ENCODE assay signal across 9 cellular contexts in genomic region chr19:17209126-17210036, GRCh38. TPM values are rescaled to one million over a fixed set of nuclear protein-coding genes. Genes with fewer than 3 reads are reported as not detected.
DNase-seq lines count a peak whose midpoint lies in the region; ATAC-seq, FAIRE-seq and TF ChIP-seq lines count a peak whose summit lies in the region.
"Had no signal": no experiment of that assay in that cellular context is flagged by ENCODE, and none has a peak within 500 bp of the region (broad histone marks: within the 10 kb centered on the region; RNA-seq: fewer than 3 reads in every experiment).

No MANE protein-coding gene starts in this region.

- no peak overlapping the region for H3K4me2 ChIP-seq in HepG2 (ENCODE audit: low read depth, low read length)

- no peak overlapping the region for H3K27ac ChIP-seq in HepG2 (ENCODE audit: extremely low read length, insufficient read depth, low read length)

- ATAC-seq in HepG2 (peak; percentile 16; the same call in 1 of the 3 replicates), GM18870 (IDR thresholded peaks at IDR 0.05; ENCODE audit: unreplicated experiment) (no peak), HG03025 (IDR thresholded peaks at IDR 0.05; ENCODE audit: low FRiP score, unreplicated experiment) (no peak)

- peaks cover 11% of the 10 kb centered on the region for H3K4me1 ChIP-seq in HepG2 (ENCODE audit: insufficient read depth, low read length)

- H3K36me3 ChIP-seq in MG63 (peaks cover 48% of the 10 kb centered on the region), HepG2 (replicated peaks in 1 of 2; ENCODE audit: control insufficient read depth in 1 of 2, insufficient read depth in 2 of 2, low read length in 2 of 2) (peaks cover 2 to 9% of the 10 kb centered on the region in 2 experiments; a peak in 3 of 5 replicates)

- POLR2A ChIA-PET in HepG2 (lab: Yijun Ruan, JAX) = no interaction called here

- no peak for TF ChIP-seq RAD21 in HepG2 (CRISPR knock-in tag; IDR thresholded peaks at IDR 0.05)

- H3K27me3 ChIP-seq in MG63 = no peaks in the 10 kb centered on the region
- no peaks in the 10 kb centered on the region; a peak in 1 of 5 replicates for H3K27me3 ChIP-seq in HepG2 (ENCODE audit: control insufficient read depth in 1 of 2, insufficient read depth in 2 of 2, low read length in 2 of 2)

- CTCF ChIA-PET in HepG2 (lab: Yijun Ruan, JAX; ENCODE audit: low intra/inter-chr PET ratio, low total read pairs) = no interaction called here

- no peak for FAIRE-seq in HepG2 (lab: Jason Lieb, UNC)
- FAIRE-seq: A204.1 had no signal

- H3K4me3 ChIP-seq in MG63 = no peak overlapping the region
- no peak overlapping the region for H3K4me3 ChIP-seq in HepG2 (replicated peaks in 1 of 3; ENCODE audit: insufficient read depth in 1 of 3, low read depth in 2 of 3, low read length in 3 of 3)

- H3K79me2 ChIP-seq in HepG2 (ENCODE audit: insufficient read depth, low read length) = no peaks in the 10 kb centered on the region

- no peaks in the 10 kb centered on the region for H4K20me1 ChIP-seq in HepG2 (ENCODE audit: insufficient read depth, low read length)

- H3K9ac ChIP-seq in HepG2 (ENCODE audit: insufficient read depth, low read depth, low read length) = no peak overlapping the region

- peak; percentile 62 for DNase-seq in DMS 273 (lab: John Stamatoyannopoulos, UW; ENCODE audit: unreplicated experiment)
- DNase-seq in DMS 273 treated with DMSO at 0.1 percent for 48 hours (lab: John Stamatoyannopoulos, UW) = no peak
- DNase-seq in MG63 = peak; percentile 68
- peak; percentile 48 for DNase-seq in activated T-cell treated with anti-CD3 and anti-CD28 coated beads, Interleukin-2, amount 50 U/mL, for 1 hour
- DNase-seq in HepG2 (ENCODE audit: low spot score) = no peak
- DNase-seq in H4 (ENCODE audit: low spot score) = no peak

- no TSS peak for BruUV-seq in HepG2 (replicated peaks; lab: Mats Ljungman, UMichigan)

- no peak for TF ChIP-seq POLR2A in HepG2 (IDR thresholded peaks at IDR 0.05; ENCODE audit: insufficient read depth in 1 of 2, low read depth in 2 of 2, low read length in 2 of 2)

- no peak overlapping the region for H2AFZ ChIP-seq in HepG2 (ENCODE audit: low read length)

- TF ChIP-seq EP300 in HepG2 (IDR thresholded peaks at IDR 0.05; ENCODE audit: low read depth in 2 of 2, low read length in 2 of 2) (no peak), HepG2 (CRISPR knock-in tag; IDR thresholded peaks at IDR 0.05; ENCODE audit: borderline replicate concordance) (no peak)

- in situ Hi-C loops in HepG2 (cut with HindIII; ENCODE audit: extremely low pct_ligation_motif_present, low pct_unique_long_range_greater_than_20kb) = no loop called here

- intact Hi-C loops in HepG2 (cut with micrococcal nuclease; ENCODE audit: unreplicated experiment) = no loop called here

- H3K9me3 ChIP-seq in MG63 (no peaks in the 10 kb centered on the region), HepG2 (ENCODE audit: low read length) (no peaks in the 10 kb centered on the region)

- 90% methylated on average over 20 of the region's 28 CpGs for WGBS in HepG2 (ENCODE audit: low lambda C conversion rate)

- no peak for TF ChIP-seq CTCF in HepG2 (CRISPR knock-in tag; IDR thresholded peaks at IDR 0.05)

RNA-seq across cellular contexts. Expression of gene USE1, which starts 5.8 kb away (rescaled TPM):
- 63.4 and 77.0 TPM in 2 replicates for total RNA-seq in MG63 (2014; rRNA removed; shearing (Covaris generic); ENCODE audit: low replicate concordance)
- 9.9 and 10.3 TPM in 2 replicates for total RNA-seq in HepG2 (2016; rRNA removed; fragmentation: Illumina TruSeq; extraction: Trizol)
- 7.1 and 12.3 TPM in 2 replicates for total RNA-seq in HepG2 (2016; cell fraction: cytosol; rRNA removed; fragmentation: Illumina TruSeq; extraction: Trizol; ENCODE audit: low read depth)
- 10.7 and 11.6 TPM in 2 replicates for total RNA-seq in HepG2 (2016; cell fraction: insoluble cytoplasmic fraction; rRNA removed; fragmentation: Illumina TruSeq; extraction: Trizol)
- 12.0 and 15.3 TPM in 2 replicates for total RNA-seq in HepG2 (2016; cell fraction: membrane; rRNA removed; fragmentation: Illumina TruSeq; extraction: Trizol)
- total RNA-seq in HepG2 (2016; cell fraction: nucleus; rRNA removed; fragmentation: Illumina TruSeq; extraction: Trizol) = 6.2 and 7.0 TPM in 2 replicates
- 16.3 and 17.6 TPM in 2 replicates for polyA plus RNA-seq in HepG2 (2011; rRNA removed)
- 16.8 and 22.4 TPM in 2 replicates for polyA plus RNA-seq in HepG2 (2011; cell fraction: cytosol; rRNA removed)
- 10.1 and 12.6 TPM in 2 replicates for polyA plus RNA-seq in HepG2 (2011; cell fraction: nucleus; rRNA removed)
- polyA plus RNA-seq in HepG2 (2012) = 9.7 and 10.1 TPM in 2 replicates
- 24.0 and 30.1 TPM in 2 replicates for polyA plus RNA-seq in HepG2 (2016; cell fraction: cytosol; fragmentation: Illumina TruSeq; extraction: Trizol; ENCODE audit: low read depth)
- 22.5 and 22.6 TPM in 2 replicates for polyA plus RNA-seq in HepG2 (2016; cell fraction: insoluble cytoplasmic fraction; fragmentation: Illumina TruSeq; extraction: Trizol; ENCODE audit: low read depth)
- polyA plus RNA-seq in HepG2 (2016; cell fraction: membrane; fragmentation: Illumina TruSeq; extraction: Trizol; ENCODE audit: low read depth) = 21.6 and 24.0 TPM in 2 replicates
- polyA plus RNA-seq in HepG2 (2016; cell fraction: nucleus; fragmentation: Illumina TruSeq; extraction: Trizol; ENCODE audit: insufficient read depth, low read depth) = 20.5 and 25.4 TPM in 2 replicates
- polyA minus RNA-seq in HepG2 (2011; rRNA and poly(A)+ RNA removed; ENCODE audit: low replicate concordance) = 10.8 and 31.8 TPM in 2 replicates
- polyA minus RNA-seq in HepG2 (2011; cell fraction: cytosol; rRNA and poly(A)+ RNA removed) = 5.4 and 6.4 TPM in 2 replicates
- polyA minus RNA-seq in HepG2 (2011; cell fraction: nucleus; rRNA and poly(A)+ RNA removed) = 8.2 and 9.4 TPM in 2 replicates
- total RNA-seq in H4 (2014; rRNA removed; shearing (Covaris generic)) = 43.2 and 43.4 TPM in 2 replicates

RNA-seq across cellular contexts. Expression of gene OCEL1, which starts 16.6 kb away (rescaled TPM):
- 2.8 and 7.8 TPM in 2 replicates for total RNA-seq in MG63 (2014; rRNA removed; shearing (Covaris generic); ENCODE audit: low replicate concordance)
- 10.6 and 13.6 TPM in 2 replicates for total RNA-seq in HepG2 (2016; rRNA removed; fragmentation: Illumina TruSeq; extraction: Trizol)
- 4.8 and 7.7 TPM in 2 replicates for total RNA-seq in HepG2 (2016; cell fraction: cytosol; rRNA removed; fragmentation: Illumina TruSeq; extraction: Trizol; ENCODE audit: low read depth)
- total RNA-seq in HepG2 (2016; cell fraction: insoluble cytoplasmic fraction; rRNA removed; fragmentation: Illumina TruSeq; extraction: Trizol) = 11.7 and 14.6 TPM in 2 replicates
- 11.2 and 12.2 TPM in 2 replicates for total RNA-seq in HepG2 (2016; cell fraction: membrane; rRNA removed; fragmentation: Illumina TruSeq; extraction: Trizol)
- total RNA-seq in HepG2 (2016; cell fraction: nucleus; rRNA removed; fragmentation: Illumina TruSeq; extraction: Trizol) = 12.8 and 13.1 TPM in 2 replicates
- polyA plus RNA-seq in HepG2 (2011; rRNA removed) = 17.2 and 19.8 TPM in 2 replicates
- 21.9 and 24.8 TPM in 2 replicates for polyA plus RNA-seq in HepG2 (2011; cell fraction: cytosol; rRNA removed)
- 29.8 and 34.9 TPM in 2 replicates for polyA plus RNA-seq in HepG2 (2011; cell fraction: nucleus; rRNA removed)
- polyA plus RNA-seq in HepG2 (2012) = 26.4 and 27.7 TPM in 2 replicates
- polyA plus RNA-seq in HepG2 (2016; cell fraction: cytosol; fragmentation: Illumina TruSeq; extraction: Trizol; ENCODE audit: low read depth) = 7.6 and 9.7 TPM in 2 replicates
- polyA plus RNA-seq in HepG2 (2016; cell fraction: insoluble cytoplasmic fraction; fragmentation: Illumina TruSeq; extraction: Trizol; ENCODE audit: low read depth) = 20.5 and 23.3 TPM in 2 replicates
- polyA plus RNA-seq in HepG2 (2016; cell fraction: membrane; fragmentation: Illumina TruSeq; extraction: Trizol; ENCODE audit: low read depth) = 14.5 and 14.9 TPM in 2 replicates
- 24.5 and 32.1 TPM in 2 replicates for polyA plus RNA-seq in HepG2 (2016; cell fraction: nucleus; fragmentation: Illumina TruSeq; extraction: Trizol; ENCODE audit: insufficient read depth, low read depth)
- 8.0 and 13.7 TPM in 2 replicates for polyA minus RNA-seq in HepG2 (2011; rRNA and poly(A)+ RNA removed; ENCODE audit: low replicate concordance)
- 12.6 and 14.8 TPM in 2 replicates for polyA minus RNA-seq in HepG2 (2011; cell fraction: cytosol; rRNA and poly(A)+ RNA removed)
- polyA minus RNA-seq in HepG2 (2011; cell fraction: nucleus; rRNA and poly(A)+ RNA removed) = 9.7 and 13.4 TPM in 2 replicates
- total RNA-seq in H4 (2014; rRNA removed; shearing (Covaris generic)) = 6.8 and 8.8 TPM in 2 replicates

RNA-seq across cellular contexts. Expression of gene NR2F6, which starts 36.3 kb away (rescaled TPM):
- 87.8 and 95.5 TPM in 2 replicates for total RNA-seq in MG63 (2014; rRNA removed; shearing (Covaris generic); ENCODE audit: low replicate concordance)
- total RNA-seq in HepG2 (2016; rRNA removed; fragmentation: Illumina TruSeq; extraction: Trizol) = 54.1 and 72.4 TPM in 2 replicates
- total RNA-seq in HepG2 (2016; cell fraction: cytosol; rRNA removed; fragmentation: Illumina TruSeq; extraction: Trizol; ENCODE audit: low read depth) = 22.9 and 27.2 TPM in 2 replicates
- 48.8 and 69.5 TPM in 2 replicates for total RNA-seq in HepG2 (2016; cell fraction: insoluble cytoplasmic fraction; rRNA removed; fragmentation: Illumina TruSeq; extraction: Trizol)
- total RNA-seq in HepG2 (2016; cell fraction: membrane; rRNA removed; fragmentation: Illumina TruSeq; extraction: Trizol) = 61.5 and 68.4 TPM in 2 replicates
- 29.9 and 36.5 TPM in 2 replicates for total RNA-seq in HepG2 (2016; cell fraction: nucleus; rRNA removed; fragmentation: Illumina TruSeq; extraction: Trizol)
- polyA plus RNA-seq in HepG2 (2011; rRNA removed) = 30.9 and 38.5 TPM in 2 replicates
- polyA plus RNA-seq in HepG2 (2011; cell fraction: cytosol; rRNA removed) = 31.1 and 56.9 TPM in 2 replicates
- 53.5 and 56.3 TPM in 2 replicates for polyA plus RNA-seq in HepG2 (2011; cell fraction: nucleus; rRNA removed)
- 18.4 and 25.4 TPM in 2 replicates for polyA plus RNA-seq in HepG2 (2012)
- polyA plus RNA-seq in HepG2 (2016; cell fraction: cytosol; fragmentation: Illumina TruSeq; extraction: Trizol; ENCODE audit: low read depth) = 25.2 and 25.5 TPM in 2 replicates
- 59.8 and 61.8 TPM in 2 replicates for polyA plus RNA-seq in HepG2 (2016; cell fraction: insoluble cytoplasmic fraction; fragmentation: Illumina TruSeq; extraction: Trizol; ENCODE audit: low read depth)
- polyA plus RNA-seq in HepG2 (2016; cell fraction: membrane; fragmentation: Illumina TruSeq; extraction: Trizol; ENCODE audit: low read depth) = 50.4 and 51.1 TPM in 2 replicates
- polyA plus RNA-seq in HepG2 (2016; cell fraction: nucleus; fragmentation: Illumina TruSeq; extraction: Trizol; ENCODE audit: insufficient read depth, low read depth) = 66.6 and 74.0 TPM in 2 replicates
- 45.5 and 76.9 TPM in 2 replicates for polyA minus RNA-seq in HepG2 (2011; rRNA and poly(A)+ RNA removed; ENCODE audit: low replicate concordance)
- polyA minus RNA-seq in HepG2 (2011; cell fraction: cytosol; rRNA and poly(A)+ RNA removed) = 41.1 and 47.4 TPM in 2 replicates
- 10.2 and 12.1 TPM in 2 replicates for polyA minus RNA-seq in HepG2 (2011; cell fraction: nucleus; rRNA and poly(A)+ RNA removed)
- total RNA-seq in H4 (2014; rRNA removed; shearing (Covaris generic)) = 24.8 and 38.6 TPM in 2 replicates

RNA-seq across cellular contexts. Expression of gene USHBP1, which starts 55.2 kb away (rescaled TPM):
- not detected in 2 replicates for total RNA-seq in MG63 (2014; rRNA removed; shearing (Covaris generic); ENCODE audit: low replicate concordance)
- 0.13 and 0.15 TPM in 2 replicates for total RNA-seq in HepG2 (2016; rRNA removed; fragmentation: Illumina TruSeq; extraction: Trizol)
- 0.09 and 0.10 TPM in 2 replicates for total RNA-seq in HepG2 (2016; cell fraction: cytosol; rRNA removed; fragmentation: Illumina TruSeq; extraction: Trizol; ENCODE audit: low read depth)
- 0.18 and 0.19 TPM in 2 replicates for total RNA-seq in HepG2 (2016; cell fraction: insoluble cytoplasmic fraction; rRNA removed; fragmentation: Illumina TruSeq; extraction: Trizol)
- total RNA-seq in HepG2 (2016; cell fraction: membrane; rRNA removed; fragmentation: Illumina TruSeq; extraction: Trizol) = 0.06 and 0.07 TPM in 2 replicates
- 0.09 and 0.50 TPM in 2 replicates for total RNA-seq in HepG2 (2016; cell fraction: nucleus; rRNA removed; fragmentation: Illumina TruSeq; extraction: Trizol)
- 1.5 and 1.9 TPM in 2 replicates for polyA plus RNA-seq in HepG2 (2011; rRNA removed)
- 0.76 and 1.0 TPM in 2 replicates for polyA plus RNA-seq in HepG2 (2011; cell fraction: cytosol; rRNA removed)
- polyA plus RNA-seq in HepG2 (2011; cell fraction: nucleus; rRNA removed) = 7.3 and 10.3 TPM in 2 replicates
- 0.28 and 0.53 TPM in 2 replicates for polyA plus RNA-seq in HepG2 (2012)
- not detected in 2 replicates for polyA plus RNA-seq in HepG2 (2016; cell fraction: cytosol; fragmentation: Illumina TruSeq; extraction: Trizol; ENCODE audit: low read depth)
- polyA plus RNA-seq in HepG2 (2016; cell fraction: insoluble cytoplasmic fraction; fragmentation: Illumina TruSeq; extraction: Trizol; ENCODE audit: low read depth) = 0.17 and 0.35 TPM in 2 replicates
- not detected in 2 replicates for polyA plus RNA-seq in HepG2 (2016; cell fraction: membrane; fragmentation: Illumina TruSeq; extraction: Trizol; ENCODE audit: low read depth)
- polyA plus RNA-seq in HepG2 (2016; cell fraction: nucleus; fragmentation: Illumina TruSeq; extraction: Trizol; ENCODE audit: insufficient read depth, low read depth) = 0.71 and 1.1 TPM in 2 replicates
- polyA minus RNA-seq in HepG2 (2011; rRNA and poly(A)+ RNA removed; ENCODE audit: low replicate concordance) = 0.12 and 1.7 TPM in 2 replicates
- 0.35 and 0.79 TPM in 2 replicates for polyA minus RNA-seq in HepG2 (2011; cell fraction: cytosol; rRNA and poly(A)+ RNA removed)
- 2.1 TPM in 2 replicates for polyA minus RNA-seq in HepG2 (2011; cell fraction: nucleus; rRNA and poly(A)+ RNA removed)
- total RNA-seq in H4 (2014; rRNA removed; shearing (Covaris generic)) = not detected in 2 replicates

RNA-seq across cellular contexts. Expression of gene BABAM1, which starts 57.9 kb away (rescaled TPM):
- 112 and 258 TPM in 2 replicates for total RNA-seq in MG63 (2014; rRNA removed; shearing (Covaris generic); ENCODE audit: low replicate concordance)
- total RNA-seq in HepG2 (2016; rRNA removed; fragmentation: Illumina TruSeq; extraction: Trizol) = 62.2 and 70.0 TPM in 2 replicates
- total RNA-seq in HepG2 (2016; cell fraction: cytosol; rRNA removed; fragmentation: Illumina TruSeq; extraction: Trizol; ENCODE audit: low read depth) = 49.6 and 50.1 TPM in 2 replicates
- total RNA-seq in HepG2 (2016; cell fraction: insoluble cytoplasmic fraction; rRNA removed; fragmentation: Illumina TruSeq; extraction: Trizol) = 66.9 and 67.7 TPM in 2 replicates
- total RNA-seq in HepG2 (2016; cell fraction: membrane; rRNA removed; fragmentation: Illumina TruSeq; extraction: Trizol) = 71.5 and 75.2 TPM in 2 replicates
- 37.2 and 48.0 TPM in 2 replicates for total RNA-seq in HepG2 (2016; cell fraction: nucleus; rRNA removed; fragmentation: Illumina TruSeq; extraction: Trizol)
- 74.5 and 82.0 TPM in 2 replicates for polyA plus RNA-seq in HepG2 (2011; rRNA removed)
- polyA plus RNA-seq in HepG2 (2011; cell fraction: cytosol; rRNA removed) = 69.8 and 85.6 TPM in 2 replicates
- polyA plus RNA-seq in HepG2 (2011; cell fraction: nucleus; rRNA removed) = 92.8 and 107 TPM in 2 replicates
- 44.2 and 51.1 TPM in 2 replicates for polyA plus RNA-seq in HepG2 (2012)
- polyA plus RNA-seq in HepG2 (2016; cell fraction: cytosol; fragmentation: Illumina TruSeq; extraction: Trizol; ENCODE audit: low read depth) = 54.4 and 55.6 TPM in 2 replicates
- polyA plus RNA-seq in HepG2 (2016; cell fraction: insoluble cytoplasmic fraction; fragmentation: Illumina TruSeq; extraction: Trizol; ENCODE audit: low read depth) = 70.2 and 82.2 TPM in 2 replicates
- 69.7 and 70.7 TPM in 2 replicates for polyA plus RNA-seq in HepG2 (2016; cell fraction: membrane; fragmentation: Illumina TruSeq; extraction: Trizol; ENCODE audit: low read depth)
- 93.5 and 101 TPM in 2 replicates for polyA plus RNA-seq in HepG2 (2016; cell fraction: nucleus; fragmentation: Illumina TruSeq; extraction: Trizol; ENCODE audit: insufficient read depth, low read depth)
- polyA minus RNA-seq in HepG2 (2011; rRNA and poly(A)+ RNA removed; ENCODE audit: low replicate concordance) = 31.9 and 92.2 TPM in 2 replicates
- 15.5 and 18.6 TPM in 2 replicates for polyA minus RNA-seq in HepG2 (2011; cell fraction: cytosol; rRNA and poly(A)+ RNA removed)
- polyA minus RNA-seq in HepG2 (2011; cell fraction: nucleus; rRNA and poly(A)+ RNA removed) = 20.5 and 25.1 TPM in 2 replicates
- total RNA-seq in H4 (2014; rRNA removed; shearing (Covaris generic)) = 154 and 167 TPM in 2 replicates

Comparison
In these comparisons a context has a peak if more than half of its experiments do, and no peak if none do; other contexts are left out.
1. DNase-seq: peak in DMS 273 (single experiment), MG63 (single experiment) and activated T-cell treated with anti-CD3 and anti-CD28 coated beads, Interleukin-2, amount 50 U/mL, for 1 hour (single experiment); none in DMS 273 treated with DMSO at 0.1 percent for 48 hours (single experiment), HepG2 (single experiment) and H4 (single experiment).